In genomic region chr16:31055613-31056012, GRCh38 we compare ENCODE assay signal across 21 cellular contexts.
"Had no signal": no experiment of that assay in that cellular context is flagged by ENCODE, and none has a peak within 500 bp of the region (broad histone marks: within the 10 kb centered on the region; RNA-seq: fewer than 3 reads in every experiment).

No MANE protein-coding gene starts in this region.

- H3K4me3 ChIP-seq: cardiac muscle cell, left ventricle myocardium inferior, ovary, tibial artery had no signal

- H3K36me3 ChIP-seq: cardiac muscle cell, ovary had no signal

- H3K36me3 Mint-ChIP-seq: natural killer cell had no signal

- H3K4me1 ChIP-seq: left ventricle myocardium inferior, tibial artery had no signal

- H3K9me3 Mint-ChIP-seq: activated CD4-positive, alpha-beta memory T cell treated with anti-CD3 and anti-CD28 coated beads for 36 hours; activated naive CD4-positive, alpha-beta T cell treated with anti-CD3 and anti-CD28 coated beads, Interleukin-2, amount 10 ng/mL, durations not matched to agents 7 days and 5 days; dendritic cell treated with granulocyte-macrophage colony-stimulating factor and Interleukin-4, amounts not matched to agents 40 ng/mL and 50 ng/mL, for 4 days; natural killer cell; stimulated activated naive CD8-positive, alpha-beta T cell treated with anti-CD3 and anti-CD28 coated beads, Interleukin-15, Interleukin-2, amounts not matched to agents 100 ng/mL and 50 ng/mL, for 24 hours had no signal

- DNase-seq: activated CD4-positive, alpha-beta memory T cell treated with anti-CD3 and anti-CD28 coated beads for 36 hours; activated effector memory CD4-positive, alpha-beta T cell treated with anti-CD3 and anti-CD28 coated beads, Interleukin-2, amount 50 U/mL, for 16 hours; activated naive CD4-positive, alpha-beta T cell treated with anti-CD3 and anti-CD28 coated beads, Interleukin-2, amount 10 ng/mL, durations not matched to agents 7 days and 5 days; activated T-cell treated with anti-CD3 and anti-CD28 coated beads, Interleukin-2, amount 50 U/mL, for 48 hours; effector CD8-positive, alpha-beta T cell; foreskin keratinocyte; kidney glomerular epithelial cell; left ventricle myocardium inferior; mammary epithelial cell; midbrain; natural killer cell; ovary; right cardiac atrium; stimulated activated CD4-positive, alpha-beta T cell treated with anti-CD3 and anti-CD28 coated beads, Interleukin-12 subunit alpha, Interleukin-12 subunit beta, amount 100 ng/mL, for 4 hours; stimulated activated CD4-positive, alpha-beta T cell treated with anti-CD3 and anti-CD28 coated beads, Interleukin-1b, Interleukin-23, amount 100 ng/mL, for 48 hours; T-helper 1 cell; tibial artery had no signal

- ATAC-seq: foreskin keratinocyte, natural killer cell, right cardiac atrium had no signal

- H3K27me3 Mint-ChIP-seq: activated CD4-positive, alpha-beta memory T cell treated with anti-CD3 and anti-CD28 coated beads for 36 hours; dendritic cell treated with granulocyte-macrophage colony-stimulating factor and Interleukin-4, amounts not matched to agents 40 ng/mL and 50 ng/mL, for 4 days; stimulated activated naive CD8-positive, alpha-beta T cell treated with anti-CD3 and anti-CD28 coated beads, Interleukin-15, Interleukin-2, amounts not matched to agents 100 ng/mL and 50 ng/mL, for 24 hours had no signal

- H3K27ac Mint-ChIP-seq: activated CD4-positive, alpha-beta memory T cell treated with anti-CD3 and anti-CD28 coated beads for 36 hours; activated naive CD4-positive, alpha-beta T cell treated with anti-CD3 and anti-CD28 coated beads, Interleukin-2, amount 10 ng/mL, durations not matched to agents 7 days and 5 days; dendritic cell treated with granulocyte-macrophage colony-stimulating factor and Interleukin-4, amounts not matched to agents 40 ng/mL and 50 ng/mL, for 4 days; natural killer cell; stimulated activated naive CD8-positive, alpha-beta T cell treated with anti-CD3 and anti-CD28 coated beads, Interleukin-15, Interleukin-2, amounts not matched to agents 100 ng/mL and 50 ng/mL, for 24 hours had no signal

- H3K27ac ChIP-seq: cardiac muscle cell, foreskin keratinocyte, left ventricle myocardium inferior, neutrophil, ovary, tibial artery had no signal

- H3K4me3 Mint-ChIP-seq: activated CD4-positive, alpha-beta memory T cell treated with anti-CD3 and anti-CD28 coated beads for 36 hours; activated naive CD4-positive, alpha-beta T cell treated with anti-CD3 and anti-CD28 coated beads, Interleukin-2, amount 10 ng/mL, durations not matched to agents 7 days and 5 days; dendritic cell treated with granulocyte-macrophage colony-stimulating factor and Interleukin-4, amounts not matched to agents 40 ng/mL and 50 ng/mL, for 4 days; natural killer cell; stimulated activated naive CD8-positive, alpha-beta T cell treated with anti-CD3 and anti-CD28 coated beads, Interleukin-15, Interleukin-2, amounts not matched to agents 100 ng/mL and 50 ng/mL, for 24 hours had no signal

- H3K27me3 ChIP-seq: cardiac muscle cell, foreskin keratinocyte, neutrophil, ovary, tibial artery had no signal

- H3K9me3 ChIP-seq: left ventricle myocardium inferior, neutrophil, ovary, tibial artery had no signal
